Comparison of ENCODE assay signal across 11 cellular contexts in genomic region chr1:221724931-221725605, GRCh38. TPM values are rescaled to one million over a fixed set of nuclear protein-coding genes. Genes with fewer than 3 reads are reported as not detected.
DNase-seq lines count a peak whose midpoint lies in the region; ATAC-seq and TF ChIP-seq lines count a peak whose summit lies in the region.
"Had no signal": no experiment of that assay in that cellular context is flagged by ENCODE, and none has a peak within 500 bp of the region (broad histone marks: within the 10 kb centered on the region; RNA-seq: fewer than 3 reads in every experiment).

No MANE protein-coding gene starts in this region.

- H3K4me1 Mint-ChIP-seq in natural killer cell treated with Interleukin-12 subunit alpha and Interleukin-12 subunit beta and Interleukin-15 and Interleukin-18, amount 100 ng/mL, for 72 hours (ENCODE audit: low read depth in 2 of 2) = peaks cover 87 to 96% of the 10 kb centered on the region in 2 donors
- H3K4me1 Mint-ChIP-seq in H9 = peaks cover 2 to 13% of the 10 kb centered on the region in 2 experiments; a peak in 3 of 4 replicates

- no peaks in the 10 kb centered on the region for H3K23me2 ChIP-seq in H9 (ENCODE audit: insufficient read length, low read depth, low read length, poor library complexity, severe bottlenecking)

- no peak overlapping the region for H2AFZ ChIP-seq in H9 (ENCODE audit: low read length)

- no peaks in the 10 kb centered on the region for H3K9me3 Mint-ChIP-seq in natural killer cell treated with Interleukin-12 subunit alpha and Interleukin-12 subunit beta and Interleukin-15 and Interleukin-18, amount 100 ng/mL, for 72 hours
- peaks cover 19 to 20% of the 10 kb centered on the region in 2 experiments for H3K9me3 Mint-ChIP-seq in H9

- no peak overlapping the region for H2BK15ac ChIP-seq in H9 (ENCODE audit: low read depth, low read length)

- H4K20me1 ChIP-seq in H9 (ENCODE audit: control insufficient read depth, insufficient read depth, insufficient read length) = no peaks in the 10 kb centered on the region

- H3K23ac ChIP-seq in H9 (ENCODE audit: insufficient read length, low read depth, low read length) = no peak overlapping the region

- H2BK20ac ChIP-seq in H9 (ENCODE audit: low read depth, low read length, poor library complexity, severe bottlenecking) = no peak overlapping the region

- H4K8ac ChIP-seq in H9 (replicated peaks; ENCODE audit: insufficient read length, low read depth, low read length) = no peak overlapping the region

- no peak overlapping the region for H3K14ac ChIP-seq in H9 (ENCODE audit: insufficient read depth, low read length)

- no peaks in the 10 kb centered on the region for H3K27me3 ChIP-seq in H9 (ENCODE audit: insufficient read depth, low read length)

- no peak overlapping the region for H4K91ac ChIP-seq in H9 (ENCODE audit: insufficient read length, low read depth, low read length)

- WGBS in H9 (ENCODE audit: extremely low coverage, insufficient read length, low lambda C conversion rate) = no CpG with 5 or more reads among the region's 4 CpGs

- H3K9me3 ChIP-seq in H9 (ENCODE audit: control insufficient read depth, low read depth, low read length) = no peaks in the 10 kb centered on the region

- DNase-seq in Caki2 (ENCODE audit: low read depth) = peak; percentile 86
- peak; percentile 54 for DNase-seq in NOMO-1 treated with dmso at 0.1 percent for 144 hours (lab: John Stamatoyannopoulos, UW; ENCODE audit: unreplicated experiment)
- peak; percentile 81 for DNase-seq in epithelial cell of esophagus (ENCODE audit: low read depth)
- DNase-seq in natural killer cell treated with Interleukin-12 subunit alpha and Interleukin-12 subunit beta and Interleukin-15 and Interleukin-18, amount 100 ng/mL, for 72 hours (ENCODE audit: low spot score) = no peak
- DNase-seq in H9 = no peak
- DNase-seq: activated T-cell treated with anti-CD3 and anti-CD28 coated beads, Interleukin-2, amount 50 U/mL, for 4 hours; hippocampal formation had no signal

- no peak overlapping the region for H3K4me3 ChIP-seq in epithelial cell of esophagus (ENCODE audit: low read length)

- in situ Hi-C loops in Caki2 (cut with HindIII; ENCODE audit: low pct_unique_long_range_greater_than_20kb, low sequenced_read_pairs) = no loop called here

- no peak overlapping the region for H3K4me2 ChIP-seq in H9 (ENCODE audit: insufficient read depth, insufficient read length, low read length)

- TF ChIP-seq CTCF in epithelial cell of esophagus (IDR thresholded peaks at IDR 0.05; ENCODE audit: insufficient read depth, low read depth, low read length, missing control alignments) = no peak
- TF ChIP-seq CTCF in H9 (conservative IDR thresholded peaks at IDR 0.05) = no peak

- no peak overlapping the region for H2BK12ac ChIP-seq in H9 (ENCODE audit: insufficient read length, low read depth, low read length)

- no peak overlapping the region for H3K56ac ChIP-seq in H9 (ENCODE audit: insufficient read length, low read depth, low read length)

- H3K18ac ChIP-seq in H9 (ENCODE audit: insufficient read length, low read depth, low read length) = no peak overlapping the region

- no peak overlapping the region for H2BK5ac ChIP-seq in H9 (ENCODE audit: insufficient read length, low read length)

- no peak overlapping the region for H2BK120ac ChIP-seq in H9 (ENCODE audit: low read depth, low read length, poor library complexity, severe bottlenecking)

- no peak overlapping the region for H2AK5ac ChIP-seq in H9 (ENCODE audit: insufficient read length, low read length)

- H3K9ac ChIP-seq in H9 (ENCODE audit: extremely low read depth, insufficient read length, low read length) = no peak overlapping the region

- peak overlapping the region; percentile 83 for H3K4me3 Mint-ChIP-seq in natural killer cell treated with Interleukin-12 subunit alpha and Interleukin-12 subunit beta and Interleukin-15 and Interleukin-18, amount 100 ng/mL, for 72 hours
- H3K4me3 Mint-ChIP-seq in H9 = no peak overlapping the region

- H3K27ac ChIP-seq in H9 (ENCODE audit: insufficient read length, low read depth, low read length) = no peak overlapping the region

- no peaks in the 10 kb centered on the region for H3K27me3 Mint-ChIP-seq in natural killer cell treated with Interleukin-12 subunit alpha and Interleukin-12 subunit beta and Interleukin-15 and Interleukin-18, amount 100 ng/mL, for 72 hours
- H3K27me3 Mint-ChIP-seq in H9 (ENCODE audit: low read depth) = no peaks in the 10 kb centered on the region

- H3T11ph ChIP-seq in H9 (ENCODE audit: low read length) = no peak overlapping the region

- H3K4ac ChIP-seq in H9 (ENCODE audit: low read depth, low read length) = no peak overlapping the region

- no peaks in the 10 kb centered on the region for H3K79me2 ChIP-seq in H9 (ENCODE audit: insufficient read depth, low read length)

- H3K4me1 ChIP-seq in H9 (ENCODE audit: insufficient read depth, low read length) = no peaks in the 10 kb centered on the region

- H4K5ac ChIP-seq in H9 (ENCODE audit: insufficient read length, low read depth, low read length) = no peak overlapping the region

- H3K79me1 ChIP-seq in H9 (ENCODE audit: insufficient read depth, low read depth, low read length, poor library complexity, severe bottlenecking) = no peaks in the 10 kb centered on the region

- ATAC-seq in natural killer cell treated with Interleukin-12 subunit alpha and Interleukin-12 subunit beta and Interleukin-15 and Interleukin-18, amount 100 ng/mL, for 72 hours = no peak
- no peak for ATAC-seq in HG02610 (IDR thresholded peaks at IDR 0.05; ENCODE audit: unreplicated experiment)
- ATAC-seq in HG03354 (IDR thresholded peaks at IDR 0.05; ENCODE audit: poor library complexity, severe bottlenecking, unreplicated experiment) = no peak
- ATAC-seq in GM19467 (IDR thresholded peaks at IDR 0.05; ENCODE audit: unreplicated experiment) = no peak
- ATAC-seq: Panc1 had no signal

- H3K27ac Mint-ChIP-seq in natural killer cell treated with Interleukin-12 subunit alpha and Interleukin-12 subunit beta and Interleukin-15 and Interleukin-18, amount 100 ng/mL, for 72 hours = peak overlapping the region; percentile 95 to 98
- 0 out of 7 replicates have a peak overlapping the region, but pooled peaks of 1 of the 3 experiments have one; percentile 41 for H3K27ac Mint-ChIP-seq in H9

- H3K36me3 Mint-ChIP-seq in natural killer cell treated with Interleukin-12 subunit alpha and Interleukin-12 subunit beta and Interleukin-15 and Interleukin-18, amount 100 ng/mL, for 72 hours = peaks cover 61% of the 10 kb centered on the region
- peaks cover 11 to 26% (median 26%) of the 10 kb centered on the region in 3 experiments for H3K36me3 Mint-ChIP-seq in H9 (ENCODE audit: insufficient read depth in 1 of 3, low read depth in 3 of 3)

RNA-seq across cellular contexts. Expression of gene DUSP10, which starts 16.8 kb away (rescaled TPM):
- total RNA-seq in Caki2 (2014; rRNA removed; shearing (Covaris generic); ENCODE audit: low replicate concordance) = 21.7 and 37.5 TPM in 2 replicates
- total RNA-seq in natural killer cell treated with Interleukin-12 subunit alpha and Interleukin-12 subunit beta and Interleukin-15 and Interleukin-18, amount 100 ng/mL, for 72 hours = 10 to 100 TPM; 43.3 to 85.2 TPM
- 2.0 and 3.2 TPM in 2 replicates for total RNA-seq in H9 (2021)

Comparison
In these comparisons a context has a peak if more than half of its experiments do, and no peak if none do; other contexts are left out.
1. DNase-seq: peak in Caki2 (single experiment), NOMO-1 treated with dmso at 0.1 percent for 144 hours (single experiment) and epithelial cell of esophagus (single experiment); none in natural killer cell treated with Interleukin-12 subunit alpha and Interleukin-12 subunit beta and Interleukin-15 and Interleukin-18, amount 100 ng/mL, for 72 hours (single experiment) and H9 (single experiment).